ENCODE assay signal across 9 cellular contexts in genomic region chr6:150334790-150335783, GRCh38. TPM values are rescaled to one million over a fixed set of nuclear protein-coding genes. Genes with fewer than 3 reads are reported as not detected.
DNase-seq lines count a peak whose midpoint lies in the region; ATAC-seq and TF ChIP-seq lines count a peak whose summit lies in the region.
"Had no signal": no experiment of that assay in that cellular context is flagged by ENCODE, and none has a peak within 500 bp of the region (broad histone marks: within the 10 kb centered on the region; RNA-seq: fewer than 3 reads in every experiment).

No MANE protein-coding gene starts in this region.

- H3K4ac ChIP-seq in mesenchymal stem cell (ENCODE audit: low read depth in 1 of 2, low read length in 2 of 2): no peak overlapping the region

- H3K27me3 ChIP-seq in mesenchymal stem cell (ENCODE audit: control insufficient read depth in 1 of 2, insufficient read depth in 1 of 2, low read length in 2 of 2): peaks cover 9 to 25% of the 10 kb centered on the region in 2 experiments

- H3K9ac ChIP-seq in mesenchymal stem cell (ENCODE audit: low read length): no peak overlapping the region

- H2BK5ac ChIP-seq in mesenchymal stem cell (ENCODE audit: low read depth, low read length, poor library complexity, severe bottlenecking): no peak overlapping the region

- no peak overlapping the region for H2BK120ac ChIP-seq in mesenchymal stem cell (ENCODE audit: low read depth, low read length)

- no peak overlapping the region for H3K18ac ChIP-seq in mesenchymal stem cell (ENCODE audit: low read depth in 1 of 2, low read length in 2 of 2)

- H3K36me3 ChIP-seq in HEK293 (ENCODE audit: control insufficient read depth in 2 of 2, insufficient read depth in 1 of 2, low read length in 2 of 2) (no peaks in the 10 kb centered on the region), mesenchymal stem cell (ENCODE audit: control insufficient read depth in 1 of 2, insufficient read depth in 2 of 2, low read depth in 1 of 2, low read length in 2 of 2) (no peaks in the 10 kb centered on the region)

- H2BK15ac ChIP-seq in mesenchymal stem cell (ENCODE audit: low read depth, poor library complexity, severe bottlenecking): no peak overlapping the region

- H4K8ac ChIP-seq in mesenchymal stem cell (ENCODE audit: low read length): no peak overlapping the region

- H3K14ac ChIP-seq in mesenchymal stem cell (ENCODE audit: low read length in 2 of 2): no peak overlapping the region

- H3K4me3 Mint-ChIP-seq in effector memory CD8-positive, alpha-beta T cell: no peak overlapping the region
- H3K4me3 Mint-ChIP-seq: CD4-positive, CD25-positive, alpha-beta regulatory T cell had no signal

- no peak overlapping the region for H2BK12ac ChIP-seq in mesenchymal stem cell (ENCODE audit: low read length in 2 of 2)

- no peak overlapping the region for H3K4me3 ChIP-seq in HEK293 (ENCODE audit: low read depth, low read length)
- H3K4me3 ChIP-seq in mesenchymal stem cell (ENCODE audit: insufficient read depth in 1 of 2, low read depth in 1 of 2, low read length in 2 of 2): no peak overlapping the region

- DNase-seq in NCI-H1436 (lab: John Stamatoyannopoulos, UW) (peak; percentile 2), NCI-H1436 treated with DMSO at 0.1 percent for 48 hours (lab: John Stamatoyannopoulos, UW) (no peak), RPMI8226 (peak; percentile 34), mesenchymal stem cell (peak; percentile 67)
- DNase-seq in effector memory CD8-positive, alpha-beta T cell: peak; percentile 21 to 45 (median 32)
- DNase-seq in effector CD8-positive, alpha-beta T cell (lab: John Stamatoyannopoulos, UW): no peak

- no peak overlapping the region for H3K4me2 ChIP-seq in mesenchymal stem cell (ENCODE audit: low read length, poor library complexity, severe bottlenecking)

- POLR2A ChIA-PET in HEK293 (lab: Yijun Ruan, JAX): no interaction called here

- no peak; the same call in 1 of the 2 replicates for TF ChIP-seq CTCF in HEK293 (tag by site-specific recombination; IDR thresholded peaks at IDR 0.05)

- H4K91ac ChIP-seq in mesenchymal stem cell (ENCODE audit: low read length): no peak overlapping the region

- CTCF ChIA-PET in HEK293 (lab: Yijun Ruan, JAX): interaction anchor here (0.5 to 1.8 kb wide), 13 partner anchors 19 to 480 kb away, joined by 3 to 19 read pairs (median 3); no protein-coding TSS in a partner anchor

- H2AK5ac ChIP-seq in mesenchymal stem cell (ENCODE audit: low read length, severe bottlenecking): no peak overlapping the region

- no peak for ATAC-seq in effector memory CD8-positive, alpha-beta T cell (replicated peaks)
- no peak for ATAC-seq in HG02885 (IDR thresholded peaks at IDR 0.05; ENCODE audit: poor library complexity, unreplicated experiment)

- peaks cover 0 to 16% of the 10 kb centered on the region in 2 donors for H3K27me3 Mint-ChIP-seq in effector memory CD8-positive, alpha-beta T cell

- H3K23ac ChIP-seq in mesenchymal stem cell (ENCODE audit: low read length in 2 of 2): no peak overlapping the region

- no peak overlapping the region for H2AFZ ChIP-seq in mesenchymal stem cell (ENCODE audit: low read depth, low read length)

- H3K9me3 ChIP-seq in HEK293 (ENCODE audit: control insufficient read depth, insufficient read depth, low read depth, low read length) (no peaks in the 10 kb centered on the region), mesenchymal stem cell (ENCODE audit: control insufficient read depth, low read length) (no peaks in the 10 kb centered on the region)

- H3K27ac ChIP-seq in HEK293 (ENCODE audit: extremely low read depth, low read depth, low read length) (no peak overlapping the region), mesenchymal stem cell (ENCODE audit: low read length, poor library complexity, severe bottlenecking) (no peak overlapping the region)

- H3K4me1 Mint-ChIP-seq in effector memory CD8-positive, alpha-beta T cell (ENCODE audit: low read depth in 2 of 2): peaks cover 0 to 6% of the 10 kb centered on the region in 2 donors
- H3K4me1 Mint-ChIP-seq: CD4-positive, CD25-positive, alpha-beta regulatory T cell had no signal

- 64% methylated on average over 5 of the region's 7 CpGs for WGBS in mesenchymal stem cell

- no peaks in the 10 kb centered on the region for H3K79me1 ChIP-seq in mesenchymal stem cell (replicated peaks; ENCODE audit: low read length, poor library complexity, severe bottlenecking)

- H3K36me3 Mint-ChIP-seq in effector memory CD8-positive, alpha-beta T cell (ENCODE audit: insufficient read depth): no peaks in the 10 kb centered on the region
- H3K36me3 Mint-ChIP-seq: CD4-positive, CD25-positive, alpha-beta regulatory T cell had no signal

- H3K4me1 ChIP-seq in HEK293 (ENCODE audit: control insufficient read depth, insufficient read depth, low read length) (peaks cover 2% of the 10 kb centered on the region; the same call in 1 of the 2 replicates), mesenchymal stem cell (ENCODE audit: control insufficient read depth, insufficient read depth, low read depth, low read length) (no peaks in the 10 kb centered on the region)

- H3K9me3 Mint-ChIP-seq in effector memory CD8-positive, alpha-beta T cell: no peaks in the 10 kb centered on the region

- H3K27ac Mint-ChIP-seq in effector memory CD8-positive, alpha-beta T cell: no peak overlapping the region
- H3K27ac Mint-ChIP-seq: CD4-positive, CD25-positive, alpha-beta regulatory T cell had no signal

TF ChIP-seq in HEK293, 187 proteins besides CTCF, POLR2A, EP300 and RAD21:
- TF ChIP-seq ZNF654 (tag by site-specific recombination; IDR thresholded peaks at IDR 0.05; ENCODE audit: low read depth) (peak; percentile 90), ZNF626 (tag by site-specific recombination; IDR thresholded peaks at IDR 0.05) (no peak), ZNF280D (tag by site-specific recombination; IDR thresholded peaks at IDR 0.05) (no peak), ZNF223 (tag by site-specific recombination; IDR thresholded peaks at IDR 0.05) (no peak), ZNF645 (tag by site-specific recombination; IDR thresholded peaks at IDR 0.05) (no peak), ZNF791 (tag by site-specific recombination; IDR thresholded peaks at IDR 0.05) (peak; percentile 53; the same call in 1 of the 2 replicates), ZNF2 (tag by site-specific recombination; IDR thresholded peaks at IDR 0.05) (peak; percentile 49; the same call in 1 of the 2 replicates), ZNF660 (tag by site-specific recombination; IDR thresholded peaks at IDR 0.05) (0 out of 2 replicates have a peak, but pooled peaks have one; percentile 38), GLI2 (tag by site-specific recombination; IDR thresholded peaks at IDR 0.05; ENCODE audit: borderline replicate concordance, low read depth) (no peak), ZEB2 (tag by site-specific recombination; IDR thresholded peaks at IDR 0.05) (0 out of 2 replicates have a peak, but pooled peaks have one; percentile 16), ZSCAN5A (tag by site-specific recombination; IDR thresholded peaks at IDR 0.05) (no peak), ZNF555 (tag by site-specific recombination; conservative IDR thresholded peaks at IDR 0.05) (no peak)

RNA-seq across cellular contexts. Expression of gene IYD, which starts 33.7 kb away (rescaled TPM):
- polyA plus RNA-seq in mesenchymal stem cell (2013, experiment 1 of 2): not detected
- not detected for polyA plus RNA-seq in mesenchymal stem cell (2013, experiment 2 of 2)
- polyA plus RNA-seq: CD4-positive, CD25-positive, alpha-beta regulatory T cell had no signal

Comparison
In these comparisons a context has a peak if more than half of its experiments do, and no peak if none do; other contexts are left out.
1. DNase-seq: peak in NCI-H1436 (single experiment), RPMI8226 (single experiment), effector memory CD8-positive, alpha-beta T cell (3 of 3) and mesenchymal stem cell (single experiment); none in NCI-H1436 treated with DMSO at 0.1 percent for 48 hours (single experiment) and effector CD8-positive, alpha-beta T cell (single experiment).